ENCODE assay signal across 28 cellular contexts in the genomic region with DNA sequence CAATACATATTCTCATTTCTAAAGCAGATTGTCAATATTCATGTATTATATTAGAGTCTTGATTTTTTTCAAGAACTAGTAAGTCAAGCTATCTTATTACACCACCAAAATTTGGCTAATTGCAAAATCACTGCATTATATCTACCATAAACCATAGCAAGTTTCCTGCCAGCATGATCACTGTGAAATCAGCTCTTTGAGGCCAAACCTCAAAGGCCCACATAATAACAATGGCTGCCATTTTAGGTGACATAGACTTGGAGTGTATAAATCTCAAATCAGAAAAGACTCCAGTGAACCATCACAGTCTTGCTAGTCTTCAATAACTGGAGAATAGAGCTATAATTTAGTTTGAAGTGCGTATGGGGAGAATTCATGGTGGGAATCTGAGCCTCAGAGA.
DNase-seq lines count a peak whose midpoint lies in the region; ATAC-seq, FAIRE-seq and TF ChIP-seq lines count a peak whose summit lies in the region.
"Had no signal": no experiment of that assay in that cellular context is flagged by ENCODE, and none has a peak within 500 bp of the region (broad histone marks: within the 10 kb centered on the region; RNA-seq: fewer than 3 reads in every experiment).

No MANE protein-coding gene starts in this region.

- no peaks in the 10 kb centered on the region for H3K79me2 ChIP-seq in DND-41 (ENCODE audit: insufficient read depth, low read length)

- no peaks in the 10 kb centered on the region for H3K36me3 Mint-ChIP-seq in T-helper 17 cell (ENCODE audit: low read depth)
- no peaks in the 10 kb centered on the region for H3K36me3 Mint-ChIP-seq in naive thymus-derived CD8-positive, alpha-beta T cell
- H3K36me3 Mint-ChIP-seq: CD4-positive, CD25-positive, alpha-beta regulatory T cell; IgD-negative memory B cell had no signal

- H2AFZ ChIP-seq in DND-41 (ENCODE audit: low read depth, low read length): 0 out of 2 replicates have a peak overlapping the region, but pooled peaks have one; percentile 45

- no peaks in the 10 kb centered on the region for H3K9me3 Mint-ChIP-seq in naive thymus-derived CD8-positive, alpha-beta T cell
- H3K9me3 Mint-ChIP-seq: neural crest cell had no signal

- ATAC-seq in DND-41 (ENCODE audit: insufficient read depth, low read depth): 0 out of 3 replicates have a peak, but pooled peaks have one; percentile 35
- ATAC-seq in T-helper 17 cell: peak; percentile 54
- ATAC-seq in naive thymus-derived CD8-positive, alpha-beta T cell: peak; percentile 37 to 68
- ATAC-seq: esophagus mucosa; foreskin keratinocyte; heart left ventricle; stimulated activated naive CD8-positive, alpha-beta T cell treated with anti-CD3 and anti-CD28 coated beads, Interleukin-15, Interleukin-2, amounts not matched to agents 100 U/mL and 50 U/mL, for 24 hours had no signal

- no peak overlapping the region; a peak in 1 of 22 replicates for H3K27ac ChIP-seq in BLaER1 treated with 17β-estradiol and CSF1 and Interleukin-3, amounts not matched to agents 10 nM and 100 nM
- H3K27ac ChIP-seq in DND-41 (ENCODE audit: low read length) (no peak overlapping the region), esophagus muscularis mucosa (replicated peaks in 1 of 4) (no peak overlapping the region)
- H3K27ac ChIP-seq: colonic mucosa, foreskin keratinocyte, SJSA1, testis had no signal

- peaks cover 19% of the 10 kb centered on the region for H3K4me1 Mint-ChIP-seq in T-helper 17 cell
- H3K4me1 Mint-ChIP-seq in naive thymus-derived CD8-positive, alpha-beta T cell: peaks cover 4 to 22% (median 19%) of the 10 kb centered on the region in 4 donors

- no peaks in the 10 kb centered on the region for H4K20me1 ChIP-seq in BLaER1 treated with 17β-estradiol and CSF1 and Interleukin-3, amounts not matched to agents 10 nM and 100 nM
- H4K20me1 ChIP-seq in DND-41 (ENCODE audit: insufficient read depth, low read length): no peaks in the 10 kb centered on the region

- DNase-seq in DND-41: no peak
- no peak for DNase-seq in T-helper 17 cell
- DNase-seq in naive thymus-derived CD8-positive, alpha-beta T cell: peak in 2 of 10 donors; percentile 2 to 21
- no peak for DNase-seq in stimulated activated CD4-positive, alpha-beta T cell treated with anti-CD3 and anti-CD28 coated beads, Interleukin-4, amount 100 ng/mL, for 24 hours
- no peak for DNase-seq in GM12892 (ENCODE audit: insufficient read length)
- DNase-seq in esophagus muscularis mucosa (ENCODE audit: extremely low spot score): no peak
- DNase-seq: activated gamma-delta T cell treated with Interleukin-2 at 50 U/mL for 16 hours; activated T-cell treated with anti-CD3 and anti-CD28 coated beads, Interleukin-2, amount 50 U/mL, for 24 hours; CD4-positive, CD25-positive, alpha-beta regulatory T cell; colonic mucosa; effector memory CD4-positive, alpha-beta T cell; foreskin keratinocyte; heart left ventricle; kidney; MG63; NCI-H2029 treated with DMSO at 0.1 percent for 48 hours; NCI-H446; RPMI8226; stimulated activated naive CD8-positive, alpha-beta T cell treated with anti-CD3 and anti-CD28 coated beads, Interleukin-15, Interleukin-2, amounts not matched to agents 100 U/mL and 50 U/mL, for 24 hours; testis had no signal

- TF ChIP-seq CTCF in DND-41 (IDR thresholded peaks at IDR 0.05; ENCODE audit: borderline replicate concordance, extremely low read depth, low read length, poor library complexity, severe bottlenecking): no peak
- no peak for TF ChIP-seq CTCF in esophagus muscularis mucosa (IDR thresholded peaks at IDR 0.05)

- no peaks in the 10 kb centered on the region for H3K27me3 Mint-ChIP-seq in T-helper 17 cell
- no peaks in the 10 kb centered on the region for H3K27me3 Mint-ChIP-seq in naive thymus-derived CD8-positive, alpha-beta T cell
- H3K27me3 Mint-ChIP-seq: activated T-cell treated with anti-CD3 and anti-CD28 coated beads, Interleukin-2, amount 50 U/mL, for 24 hours; CD4-positive, CD25-positive, alpha-beta regulatory T cell had no signal

- no peak for TF ChIP-seq POLR2A in GM12892 (IDR thresholded peaks at IDR 0.05; ENCODE audit: low read depth, low read length)
- TF ChIP-seq POLR2A in esophagus muscularis mucosa (IDR thresholded peaks at IDR 0.05; ENCODE audit: low read depth): no peak

- 95% methylated on average over 1 of the region's 1 CpG for whole genome bisulfite sequencing in esophagus muscularis mucosa

- no peaks in the 10 kb centered on the region for H3K36me3 ChIP-seq in BLaER1 treated with 17β-estradiol and CSF1 and Interleukin-3, amounts not matched to agents 10 nM and 100 nM
- H3K36me3 ChIP-seq in DND-41 (ENCODE audit: insufficient read depth, low read length) (no peaks in the 10 kb centered on the region), esophagus muscularis mucosa (no peaks in the 10 kb centered on the region)
- H3K36me3 ChIP-seq: colonic mucosa, heart left ventricle, MG63, SJSA1 had no signal

- no peak for TF ChIP-seq EP300 in esophagus muscularis mucosa (IDR thresholded peaks at IDR 0.05)

- POLR2A ChIA-PET in naive thymus-derived CD8-positive, alpha-beta T cell (lab: Charles Lee): no interaction called here

- no peak overlapping the region for H3K4me3 ChIP-seq in BLaER1 treated with 17β-estradiol and CSF1 and Interleukin-3, amounts not matched to agents 10 nM and 100 nM
- H3K4me3 ChIP-seq in DND-41 (ENCODE audit: low read depth in 1 of 2, low read length in 2 of 2) (no peak overlapping the region), esophagus muscularis mucosa (no peak overlapping the region)
- H3K4me3 ChIP-seq: colonic mucosa, heart left ventricle, MG63, SJSA1, testis had no signal

- H3K9me3 ChIP-seq in BLaER1 treated with 17β-estradiol and CSF1 and Interleukin-3, amounts not matched to agents 10 nM and 100 nM (replicated peaks in 1 of 11): peaks cover 0 to 9% (median 5%) of the 10 kb centered on the region in 11 experiments; a peak in 9 of 22 replicates
- H3K9me3 ChIP-seq in DND-41 (ENCODE audit: insufficient read depth, low read length, severe bottlenecking) (no peaks in the 10 kb centered on the region), T-helper 17 cell (ENCODE audit: control insufficient read depth, low read length, poor library complexity, severe bottlenecking) (no peaks in the 10 kb centered on the region), esophagus muscularis mucosa (no peaks in the 10 kb centered on the region)
- H3K9me3 ChIP-seq: colonic mucosa, heart left ventricle, MG63, SJSA1, testis had no signal

- H3K4me1 ChIP-seq in BLaER1 treated with 17β-estradiol and CSF1 and Interleukin-3, amounts not matched to agents 10 nM and 100 nM: peaks cover 19 to 68% (median 57%) of the 10 kb centered on the region in 10 experiments
- H3K4me1 ChIP-seq in DND-41 (ENCODE audit: insufficient read depth, low read length) (0 out of 2 replicates have a peak, but pooled peaks cover 7% of the 10 kb centered on the region), esophagus muscularis mucosa (no peaks in the 10 kb centered on the region)
- H3K4me1 ChIP-seq: foreskin keratinocyte, SJSA1, testis had no signal

- no peak for FAIRE-seq in GM12892 (lab: Jason Lieb, UNC)
- FAIRE-seq: bronchial epithelial cell, kidney, TTC549, urothelium cell line had no signal

- H3K27ac Mint-ChIP-seq in T-helper 17 cell: peak overlapping the region; percentile 83
- H3K27ac Mint-ChIP-seq in naive thymus-derived CD8-positive, alpha-beta T cell: peak overlapping the region in 8 of 10 donors; percentile 3 to 87 (median 52)
- H3K27ac Mint-ChIP-seq: activated T-cell treated with anti-CD3 and anti-CD28 coated beads, Interleukin-2, amount 50 U/mL, for 24 hours; IgD-negative memory B cell had no signal

- intact Hi-C loops in esophagus muscularis mucosa (cut with DNase I): no loop called here

- peak overlapping the region; percentile 13 for H3K4me3 Mint-ChIP-seq in T-helper 17 cell
- H3K4me3 Mint-ChIP-seq in naive thymus-derived CD8-positive, alpha-beta T cell: peak overlapping the region in 6 of 10 donors; percentile 16 to 64 (median 45)
- H3K4me3 Mint-ChIP-seq: activated T-cell treated with anti-CD3 and anti-CD28 coated beads, Interleukin-2, amount 50 U/mL, for 24 hours; IgD-negative memory B cell; neural crest cell had no signal

- H3K27me3 ChIP-seq in BLaER1 treated with 17β-estradiol and CSF1 and Interleukin-3, amounts not matched to agents 10 nM and 100 nM: no peaks in the 10 kb centered on the region
- H3K27me3 ChIP-seq in DND-41 (ENCODE audit: insufficient read depth, low read length, poor library complexity) (no peaks in the 10 kb centered on the region), esophagus muscularis mucosa (no peaks in the 10 kb centered on the region)
- H3K27me3 ChIP-seq: colonic mucosa, foreskin keratinocyte, heart left ventricle, MG63, SJSA1, testis had no signal

- no peak overlapping the region for H3K9ac ChIP-seq in BLaER1 treated with 17β-estradiol and CSF1 and Interleukin-3, amounts not matched to agents 10 nM and 100 nM
- no peak overlapping the region for H3K9ac ChIP-seq in DND-41 (ENCODE audit: low read depth, low read length)

- peak overlapping the region in 9 of 11 experiments; percentile 8 to 93 (median 32); a peak in 13 of 22 replicates for H3K4me2 ChIP-seq in BLaER1 treated with 17β-estradiol and CSF1 and Interleukin-3, amounts not matched to agents 10 nM and 100 nM
- H3K4me2 ChIP-seq in DND-41 (ENCODE audit: insufficient read depth, low read length): no peak overlapping the region
